10 cellular contexts compared by ENCODE assay signal in genomic region chr10:102505462-102506115, GRCh38. TPM values are rescaled to one million over a fixed set of nuclear protein-coding genes. Genes with fewer than 3 reads are reported as not detected.
DNase-seq lines count a peak whose midpoint lies in the region; ATAC-seq and TF ChIP-seq lines count a peak whose summit lies in the region.
"Had no signal": no experiment of that assay in that cellular context is flagged by ENCODE, and none has a peak within 500 bp of the region (broad histone marks: within the 10 kb centered on the region; RNA-seq: fewer than 3 reads in every experiment).

No MANE protein-coding gene starts in this region.

- no peak overlapping the region for H3K23ac ChIP-seq in trophoblast cell (ENCODE audit: low read length)

- H3K4me3 ChIP-seq in DND-41 (ENCODE audit: low read depth in 1 of 2, low read length in 2 of 2) = peak overlapping the region in 1 of 2 experiments; percentile 77; a peak in 3 of 4 replicates
- H3K4me3 ChIP-seq in NT2/D1 (ENCODE audit: insufficient read length, low read depth) = peak overlapping the region; percentile 61
- H3K4me3 ChIP-seq in epithelial cell of proximal tubule (ENCODE audit: low read depth, low read length) = peak overlapping the region; percentile 100
- peak overlapping the region; percentile 21 for H3K4me3 ChIP-seq in trophoblast cell (ENCODE audit: low read depth, low read length)

- H2AK5ac ChIP-seq in trophoblast cell (ENCODE audit: low read length) = no peak overlapping the region

- peak overlapping the region; percentile 1 for H3K4ac ChIP-seq in trophoblast cell (ENCODE audit: low read depth, low read length)

- H3K27me3 ChIP-seq in DND-41 (ENCODE audit: insufficient read depth, low read length, poor library complexity) = no peaks in the 10 kb centered on the region
- H3K27me3 ChIP-seq in NT2/D1 (ENCODE audit: insufficient read depth, insufficient read length) = no peaks in the 10 kb centered on the region
- no peaks in the 10 kb centered on the region for H3K27me3 ChIP-seq in trophoblast cell (ENCODE audit: insufficient read depth, low read length)

- no peak for TF ChIP-seq CTCF in DND-41 (IDR thresholded peaks at IDR 0.05; ENCODE audit: borderline replicate concordance, extremely low read depth, low read length, poor library complexity, severe bottlenecking)
- no peak for TF ChIP-seq CTCF in epithelial cell of proximal tubule (conservative IDR thresholded peaks at IDR 0.05; ENCODE audit: low read depth, low read length)

- H3K4me1 ChIP-seq in DND-41 (ENCODE audit: insufficient read depth, low read length) = peaks cover 33% of the 10 kb centered on the region
- H3K4me1 ChIP-seq in NT2/D1 (ENCODE audit: insufficient read depth, insufficient read length) = no peaks in the 10 kb centered on the region
- peaks cover 3 to 8% of the 10 kb centered on the region in 2 experiments for H3K4me1 ChIP-seq in trophoblast cell (ENCODE audit: control insufficient read depth in 1 of 2, insufficient read depth in 2 of 2, low read length in 2 of 2)

- peak overlapping the region; percentile 4 for H3K18ac ChIP-seq in trophoblast cell (ENCODE audit: low read length)

- H3K36me3 ChIP-seq in DND-41 (ENCODE audit: insufficient read depth, low read length) (peaks cover 46% of the 10 kb centered on the region), NT2/D1 (ENCODE audit: insufficient read depth, insufficient read length, low read length) (peaks cover 31% of the 10 kb centered on the region), trophoblast cell (ENCODE audit: control insufficient read depth in 1 of 2, insufficient read depth in 2 of 2, low read length in 2 of 2) (peaks cover 7 to 20% of the 10 kb centered on the region in 2 experiments)

- peak overlapping the region; percentile 94 for H3K4me2 ChIP-seq in DND-41 (ENCODE audit: insufficient read depth, low read length)
- peak overlapping the region; percentile 76 for H3K4me2 ChIP-seq in trophoblast cell (ENCODE audit: low read length)

- no peak overlapping the region for H4K8ac ChIP-seq in trophoblast cell (ENCODE audit: low read depth, low read length)

- H2AFZ ChIP-seq in DND-41 (ENCODE audit: low read depth, low read length) (no peak overlapping the region), trophoblast cell (ENCODE audit: insufficient read depth, low read length, poor library complexity) (no peak overlapping the region)

- H3K9ac ChIP-seq in DND-41 (ENCODE audit: low read depth, low read length) (peak overlapping the region; percentile 65; the same call in 1 of the 2 replicates), NT2/D1 (ENCODE audit: insufficient read length, low read depth) (peak overlapping the region; percentile 34), trophoblast cell (ENCODE audit: low read length) (no peak overlapping the region)

- H3K79me2 ChIP-seq in DND-41 (ENCODE audit: insufficient read depth, low read length) (peaks cover 55% of the 10 kb centered on the region), trophoblast cell (ENCODE audit: control insufficient read depth, insufficient read depth, low read length, poor library complexity) (peaks cover 21% of the 10 kb centered on the region)

- H2BK12ac ChIP-seq in trophoblast cell (ENCODE audit: low read length) = no peak overlapping the region

- no peak overlapping the region for H2BK120ac ChIP-seq in trophoblast cell (ENCODE audit: insufficient read depth, low read length, poor library complexity)

- H4K20me1 ChIP-seq in DND-41 (ENCODE audit: insufficient read depth, low read length) = peaks cover 25% of the 10 kb centered on the region

- H3K79me1 ChIP-seq in trophoblast cell (ENCODE audit: low read length) = peaks cover 13% of the 10 kb centered on the region

- no peak overlapping the region for H4K91ac ChIP-seq in trophoblast cell (ENCODE audit: low read depth, low read length)

- no peak overlapping the region for H3K14ac ChIP-seq in trophoblast cell (ENCODE audit: low read length)

- H4K12ac ChIP-seq in trophoblast cell (ENCODE audit: low read depth, low read length) = no peak overlapping the region

- H3K9me3 ChIP-seq in DND-41 (ENCODE audit: insufficient read depth, low read length, severe bottlenecking) (no peaks in the 10 kb centered on the region), NT2/D1 (ENCODE audit: insufficient read depth, low read length) (no peaks in the 10 kb centered on the region), trophoblast cell (ENCODE audit: insufficient read depth, low read depth, low read length) (no peaks in the 10 kb centered on the region)

- no peak overlapping the region for H3K27ac ChIP-seq in DND-41 (ENCODE audit: low read length)
- H3K27ac ChIP-seq in trophoblast cell (ENCODE audit: low read depth, low read length) = no peak overlapping the region

- DNase-seq in DND-41 (no peak), NT2/D1 (ENCODE audit: low read depth, low spot score) (no peak), epithelial cell of proximal tubule (ENCODE audit: low read depth) (no peak), trophoblast cell (no peak), NCI-H1694 treated with DMSO at 0.1 percent for 48 hours (lab: John Stamatoyannopoulos, UW) (no peak), GM19238 (ENCODE audit: insufficient read length, low spot score) (no peak)
- DNase-seq: activated B cell treated with CpG ODN at 0.5 μM for 24 hours, NCI-H2081 had no signal

- no peak overlapping the region for H2BK5ac ChIP-seq in trophoblast cell (ENCODE audit: low read depth, low read length, poor library complexity)

- ATAC-seq in DND-41 (ENCODE audit: insufficient read depth, low read depth) (no peak), GM18861 (IDR thresholded peaks at IDR 0.05; ENCODE audit: unreplicated experiment) (no peak), HG03521 (IDR thresholded peaks at IDR 0.05; ENCODE audit: unreplicated experiment) (no peak)

- no CpG with 5 or more reads among the region's 10 CpGs for WGBS in trophoblast cell (ENCODE audit: extremely low coverage, insufficient coverage, insufficient read length)

RNA-seq across cellular contexts. Expression of gene SUFU, which starts 1.8 kb away (rescaled TPM):
- 4.4 and 6.2 TPM in 2 replicates for total RNA-seq in epithelial cell of proximal tubule
- polyA plus RNA-seq in trophoblast cell (2013) = 13.3 and 14.2 TPM in 2 replicates

RNA-seq across cellular contexts. Expression of gene ACTR1A, which starts 3.1 kb away (rescaled TPM):
- 129 and 136 TPM in 2 replicates for total RNA-seq in epithelial cell of proximal tubule
- 75.7 and 77.7 TPM in 2 replicates for polyA plus RNA-seq in trophoblast cell (2013)

RNA-seq across cellular contexts. Expression of gene C10orf95, which starts 54.2 kb away (rescaled TPM):
- 2.2 and 10.3 TPM in 2 replicates for total RNA-seq in epithelial cell of proximal tubule
- 17.4 and 19.7 TPM in 2 replicates for polyA plus RNA-seq in trophoblast cell (2013)
